ENCODE assay signal across 1 cellular context in genomic region chr17:43398724-43399595, GRCh38.
TF ChIP-seq lines count a peak whose summit lies in the region.

Gene ARL4D, plus strand, starts transcription at chr17:43398993. Its CDS starts 740 bp downstream, at chr17:43399733.

TF ChIP-seq in HepG2, 621 proteins besides CTCF, POLR2A, EP300 and RAD21 (continued from another document and continues in another):
- TF ChIP-seq RBM22 (optimal IDR thresholded peaks at IDR 0.05; ENCODE audit: low read length) (no peak), PCBP1 (IDR thresholded peaks at IDR 0.05; ENCODE audit: borderline replicate concordance, low read depth, low read length) (no peak), THAP11 (CRISPR knock-in tag; IDR thresholded peaks at IDR 0.05) (peak; percentile 62; the same call in 1 of the 2 replicates), HOMEZ (CRISPR knock-in tag; IDR thresholded peaks at IDR 0.05; ENCODE audit: low read depth) (0 out of 2 replicates have a peak, but pooled peaks have one; percentile 52), IKZF4 (CRISPR knock-in tag; IDR thresholded peaks at IDR 0.05; ENCODE audit: borderline replicate concordance, low read depth, not compliant biosample characterization) (peak; percentile 74), ZNF576 (CRISPR knock-in tag; IDR thresholded peaks at IDR 0.05) (no peak), ZNF850 (CRISPR knock-in tag; conservative IDR thresholded peaks at IDR 0.05) (no peak), PAWR (CRISPR knock-in tag; IDR thresholded peaks at IDR 0.05; ENCODE audit: borderline replicate concordance) (0 out of 2 replicates have a peak, but pooled peaks have one; percentile 62), ZNF18 (CRISPR knock-in tag; IDR thresholded peaks at IDR 0.05; ENCODE audit: insufficient replicate concordance) (no peak), NCOA1 (CRISPR knock-in tag; IDR thresholded peaks at IDR 0.05) (peak; percentile 87), MATR3 (CRISPR knock-in tag; IDR thresholded peaks at IDR 0.05) (no peak), ZNF180 (CRISPR knock-in tag; IDR thresholded peaks at IDR 0.05; ENCODE audit: borderline replicate concordance, low read depth) (peak; percentile 17; the same call in 1 of the 2 replicates), ZBTB33 (CRISPR knock-in tag; IDR thresholded peaks at IDR 0.05) (0 out of 2 replicates have a peak, but pooled peaks have one; percentile 14), DBP (CRISPR knock-in tag; IDR thresholded peaks at IDR 0.05; ENCODE audit: not compliant biosample characterization) (no peak), CBX5 (CRISPR knock-in tag; IDR thresholded peaks at IDR 0.05; ENCODE audit: borderline replicate concordance) (peak; percentile 82; the same call in 1 of the 2 replicates), KAT8 (CRISPR knock-in tag; IDR thresholded peaks at IDR 0.05) (peak; percentile 84), RNF2 (conservative IDR thresholded peaks at IDR 0.05; ENCODE audit: low read depth) (no peak), IRF9 (CRISPR knock-in tag; IDR thresholded peaks at IDR 0.05; ENCODE audit: borderline replicate concordance) (peak; percentile 95; the same call in 1 of the 2 replicates), ZSCAN22 (CRISPR knock-in tag; IDR thresholded peaks at IDR 0.05) (no peak), ZNF597 (CRISPR knock-in tag; IDR thresholded peaks at IDR 0.05) (no peak), KAT7 (CRISPR knock-in tag; IDR thresholded peaks at IDR 0.05; ENCODE audit: borderline replicate concordance) (peak; percentile 72; the same call in 1 of the 2 replicates), NAIF1 (CRISPR knock-in tag; IDR thresholded peaks at IDR 0.05; ENCODE audit: borderline replicate concordance) (peak; percentile 86), MLLT10 (CRISPR knock-in tag; IDR thresholded peaks at IDR 0.05) (no peak), FOXA1 (IDR thresholded peaks at IDR 0.05) (no peak), FOXA1 (CRISPR knock-in tag; IDR thresholded peaks at IDR 0.05) (peak; percentile 30; the same call in 1 of the 2 replicates), RELA (CRISPR knock-in tag; IDR thresholded peaks at IDR 0.05) (no peak), CERS6 (CRISPR knock-in tag; IDR thresholded peaks at IDR 0.05) (no peak), MTA3 (CRISPR knock-in tag; IDR thresholded peaks at IDR 0.05) (no peak), THAP9 (CRISPR knock-in tag; IDR thresholded peaks at IDR 0.05; ENCODE audit: borderline replicate concordance) (no peak), NFYC (CRISPR knock-in tag; IDR thresholded peaks at IDR 0.05) (peak; percentile 69), TFAP4 (IDR thresholded peaks at IDR 0.05; ENCODE audit: borderline replicate concordance, low read depth) (0 out of 2 replicates have a peak, but pooled peaks have one; percentile 34), ZNF329 (CRISPR knock-in tag; IDR thresholded peaks at IDR 0.05; ENCODE audit: low read depth) (peak; percentile 51; the same call in 1 of the 2 replicates), CHD4 (IDR thresholded peaks at IDR 0.05; ENCODE audit: borderline replicate concordance, low read length) (no peak), ZNF484 (CRISPR knock-in tag; IDR thresholded peaks at IDR 0.05; ENCODE audit: borderline replicate concordance, low read depth) (no peak; the same call in 1 of the 2 replicates), YY1 (IDR thresholded peaks at IDR 0.05; ENCODE audit: insufficient read depth, insufficient replicate concordance, low read depth, low read length) (peak; percentile 50), ZBTB2 (CRISPR knock-in tag; IDR thresholded peaks at IDR 0.05; ENCODE audit: low read depth) (no peak), CEBPZ (IDR thresholded peaks at IDR 0.05; ENCODE audit: low read length) (no peak)
